Comparison of ENCODE assay signal across 8 cellular contexts in genomic region chr12:104958009-104958945, GRCh38. TPM values are rescaled to one million over a fixed set of nuclear protein-coding genes. Genes with fewer than 3 reads are reported as not detected.
DNase-seq lines count a peak whose midpoint lies in the region; ATAC-seq and TF ChIP-seq lines count a peak whose summit lies in the region.

TSS of gene SLC41A2 (minus strand) at chr12:104958290. CDS start at chr12:104928527, 29,763 bp downstream.

- peaks cover 6% of the 10 kb centered on the region; the same call in 1 of the 2 replicates for H3K79me2 ChIP-seq in PC-9 (ENCODE audit: low read depth)

- H3K9me3 ChIP-seq in PC-9 (ENCODE audit: insufficient read depth, low read depth): no peaks in the 10 kb centered on the region
- no peaks in the 10 kb centered on the region for H3K9me3 ChIP-seq in naive thymus-derived CD4-positive, alpha-beta T cell (ENCODE audit: control insufficient read depth in 2 of 3, low read length in 3 of 3)

- H3K9me3 Mint-ChIP-seq in activated T-cell treated with anti-CD3 and anti-CD28 coated beads, Interleukin-2, amount 50 U/mL, for 72 hours: no peaks in the 10 kb centered on the region
- no peaks in the 10 kb centered on the region for H3K9me3 Mint-ChIP-seq in naive thymus-derived CD4-positive, alpha-beta T cell
- H3K9me3 Mint-ChIP-seq in stimulated activated memory B cell treated with anti-CD40 and anti-IgM and Interleukin-4, amounts not matched to agents 10 μg/mL and 1 μg/mL and 100 μg/mL, for 72 hours: no peaks in the 10 kb centered on the region

- TSS peak; percentile 87 for BruUV-seq in PC-9 (replicated peaks; lab: Mats Ljungman, UMichigan)

- peaks cover 31% of the 10 kb centered on the region for H3K4me1 ChIP-seq in PC-9 (replicated peaks; ENCODE audit: insufficient read depth)
- peaks cover 6 to 9% of the 10 kb centered on the region in 2 donors for H3K4me1 ChIP-seq in naive thymus-derived CD4-positive, alpha-beta T cell (ENCODE audit: control insufficient read depth in 2 of 2, insufficient read depth in 2 of 2, low read length in 2 of 2)

- peak within 1 kb of the TSS; percentile 91 for H2AFZ ChIP-seq in PC-9

- peaks cover 29% of the 10 kb centered on the region for H3K4me1 Mint-ChIP-seq in activated T-cell treated with anti-CD3 and anti-CD28 coated beads, Interleukin-2, amount 50 U/mL, for 72 hours (ENCODE audit: low read depth)
- peaks cover 8 to 29% (median 26%) of the 10 kb centered on the region in 7 donors for H3K4me1 Mint-ChIP-seq in naive thymus-derived CD4-positive, alpha-beta T cell
- peaks cover 27% of the 10 kb centered on the region for H3K4me1 Mint-ChIP-seq in stimulated activated memory B cell treated with anti-CD40 and anti-IgM and Interleukin-4, amounts not matched to agents 10 μg/mL and 1 μg/mL and 100 μg/mL, for 72 hours

- no peaks in the 10 kb centered on the region for H4K20me1 ChIP-seq in PC-9 (ENCODE audit: insufficient read depth)

- peaks cover 16% of the 10 kb centered on the region; the same call in 1 of the 2 replicates for H3F3A ChIP-seq in PC-9 (ENCODE audit: insufficient read depth, low read depth)

- H3K4me2 ChIP-seq in PC-9: peak within 1 kb of the TSS; percentile 75

- peak within 1 kb of the TSS; percentile 90 to 93 for H3K4me3 Mint-ChIP-seq in activated T-cell treated with anti-CD3 and anti-CD28 coated beads, Interleukin-2, amount 50 U/mL, for 72 hours
- peak within 1 kb of the TSS; percentile 91 to 98 (median 96) for H3K4me3 Mint-ChIP-seq in naive thymus-derived CD4-positive, alpha-beta T cell
- H3K4me3 Mint-ChIP-seq in stimulated activated memory B cell treated with anti-CD40 and anti-IgM and Interleukin-4, amounts not matched to agents 10 μg/mL and 1 μg/mL and 100 μg/mL, for 72 hours: peak within 1 kb of the TSS; percentile 96

- H3K27me3 Mint-ChIP-seq in activated T-cell treated with anti-CD3 and anti-CD28 coated beads, Interleukin-2, amount 50 U/mL, for 72 hours (ENCODE audit: low read depth): peaks cover 43% of the 10 kb centered on the region
- peaks cover 5 to 49% (median 7%) of the 10 kb centered on the region in 5 donors for H3K27me3 Mint-ChIP-seq in naive thymus-derived CD4-positive, alpha-beta T cell
- no peaks in the 10 kb centered on the region for H3K27me3 Mint-ChIP-seq in stimulated activated memory B cell treated with anti-CD40 and anti-IgM and Interleukin-4, amounts not matched to agents 10 μg/mL and 1 μg/mL and 100 μg/mL, for 72 hours

- no peaks in the 10 kb centered on the region for H3K27me3 ChIP-seq in PC-9 (ENCODE audit: insufficient read depth, low read depth)
- peaks cover 0 to 3% of the 10 kb centered on the region in 2 donors for H3K27me3 ChIP-seq in naive thymus-derived CD4-positive, alpha-beta T cell (ENCODE audit: control insufficient read depth in 2 of 2, insufficient read depth in 2 of 2, low read length in 2 of 2)

- H3K36me3 ChIP-seq in PC-9 (ENCODE audit: low read depth): no peaks in the 10 kb centered on the region
- H3K36me3 ChIP-seq in naive thymus-derived CD4-positive, alpha-beta T cell (ENCODE audit: control insufficient read depth in 2 of 3, insufficient read depth in 3 of 3, low read length in 3 of 3): no peaks in the 10 kb centered on the region

- peaks cover 0 to 4% of the 10 kb centered on the region in 2 donors for H3K36me3 Mint-ChIP-seq in activated T-cell treated with anti-CD3 and anti-CD28 coated beads, Interleukin-2, amount 50 U/mL, for 72 hours (ENCODE audit: insufficient read depth in 2 of 2)
- H3K36me3 Mint-ChIP-seq in naive thymus-derived CD4-positive, alpha-beta T cell: no peaks in the 10 kb centered on the region
- H3K36me3 Mint-ChIP-seq in stimulated activated memory B cell treated with anti-CD40 and anti-IgM and Interleukin-4, amounts not matched to agents 10 μg/mL and 1 μg/mL and 100 μg/mL, for 72 hours: no peaks in the 10 kb centered on the region

- peak; percentile 70 for ATAC-seq in GM19467 (IDR thresholded peaks at IDR 0.05; ENCODE audit: unreplicated experiment)
- ATAC-seq in activated T-cell treated with anti-CD3 and anti-CD28 coated beads, Interleukin-2, amount 50 U/mL, for 72 hours (replicated peaks in 1 of 2): peak; percentile 82 to 88
- peak; percentile 93 for ATAC-seq in naive thymus-derived CD4-positive, alpha-beta T cell
- peak; percentile 94 for ATAC-seq in stimulated activated memory B cell treated with anti-CD40 and anti-IgM and Interleukin-4, amounts not matched to agents 10 μg/mL and 1 μg/mL and 100 μg/mL, for 72 hours

- peak within 1 kb of the TSS; percentile 80 for H3K4me3 ChIP-seq in PC-9
- peak within 1 kb of the TSS; percentile 77 for H3K4me3 ChIP-seq in naive thymus-derived CD4-positive, alpha-beta T cell (ENCODE audit: low read length)

- H3K27ac ChIP-seq in PC-9: peak within 1 kb of the TSS; percentile 51
- peak within 1 kb of the TSS; percentile 59 for H3K27ac ChIP-seq in naive thymus-derived CD4-positive, alpha-beta T cell (ENCODE audit: low read depth, low read length)

- peak within 1 kb of the TSS; percentile 88 for H3K27ac Mint-ChIP-seq in activated T-cell treated with anti-CD3 and anti-CD28 coated beads, Interleukin-2, amount 50 U/mL, for 72 hours
- peak within 1 kb of the TSS; percentile 65 to 93 (median 89) for H3K27ac Mint-ChIP-seq in naive thymus-derived CD4-positive, alpha-beta T cell
- peak within 1 kb of the TSS; percentile 97 for H3K27ac Mint-ChIP-seq in stimulated activated memory B cell treated with anti-CD40 and anti-IgM and Interleukin-4, amounts not matched to agents 10 μg/mL and 1 μg/mL and 100 μg/mL, for 72 hours

- intact Hi-C loops in PC-9 (cut with micrococcal nuclease; ENCODE audit: unreplicated experiment): loop anchor here (5.0 to 10.0 kb wide), 4 partner anchors 94 to 603 kb away; no protein-coding TSS in a partner anchor
- intact Hi-C loops in naive thymus-derived CD4-positive, alpha-beta T cell (cut with micrococcal nuclease): loop anchor here (1.0 to 5.0 kb wide), 19 partner anchors 28 to 741 kb away; partner anchors contain the start of genes APPL2 (in 2 of the 2), NOPCHAP1 (in 2 of the 2), TXNRD1 (in 2 of the 2) and CHST11 (in 1 of the 2)

- POLR2A ChIA-PET in PC-9 (lab: Charles Lee; ENCODE audit: unreplicated experiment): interaction anchor here (0.5 to 0.7 kb wide), 2 partner anchors 80 to 620 kb away, joined by 3 to 7 read pairs; no protein-coding TSS in a partner anchor
- POLR2A ChIA-PET in naive thymus-derived CD4-positive, alpha-beta T cell (lab: Charles Lee): interaction anchor here (0.6 kb wide), 1 partner anchor 38 kb away, joined by 3 read pairs; no protein-coding TSS in a partner anchor

- H3K9me2 ChIP-seq in PC-9 (ENCODE audit: insufficient read depth): no peaks in the 10 kb centered on the region

- TF ChIP-seq CTCF in PC-9 (conservative IDR thresholded peaks at IDR 0.05): peak; percentile 34; the same call in 1 of the 2 replicates

- CTCF ChIA-PET in PC-9 (lab: Charles Lee): no interaction called here
- CTCF ChIA-PET in naive thymus-derived CD4-positive, alpha-beta T cell (lab: Charles Lee): interaction anchor here (0.6 to 1.7 kb wide), 6 partner anchors 9 to 576 kb away, joined by 3 to 5 read pairs (median 3); no protein-coding TSS in a partner anchor

- peak; percentile 93 for DNase-seq in DMS 273 (lab: John Stamatoyannopoulos, UW; ENCODE audit: unreplicated experiment)
- peak; percentile 80 for DNase-seq in HPDE6-E6E7 (ENCODE audit: extremely low spot score)
- DNase-seq in PC-9: peak; percentile 85 to 90
- DNase-seq in activated T-cell treated with anti-CD3 and anti-CD28 coated beads, Interleukin-2, amount 50 U/mL, for 72 hours: peak; percentile 89 to 90
- peak; percentile 67 for DNase-seq in fibroblast of gingiva (ENCODE audit: low read depth)
- peak; percentile 55 to 87 (median 74) for DNase-seq in naive thymus-derived CD4-positive, alpha-beta T cell

RNA-seq across cellular contexts. Expression of gene SLC41A2, which starts in this region (rescaled TPM):
- total RNA-seq in PC-9 (2021): 12.7 and 14.8 TPM in 2 replicates
- 10 to 100 TPM; 15.7 to 22.3 TPM for total RNA-seq in activated T-cell treated with anti-CD3 and anti-CD28 coated beads, Interleukin-2, amount 50 U/mL, for 72 hours
- 10 to 100 TPM in 1 of 5 experiments, 1 to 10 TPM in 4; 2.0 to 12.7 (median 2.6) TPM for total RNA-seq in naive thymus-derived CD4-positive, alpha-beta T cell
- under 1 TPM; 0.08 to 0.12 TPM for polyA plus RNA-seq in naive thymus-derived CD4-positive, alpha-beta T cell

Comparison
In these comparisons a context has a peak if more than half of its experiments do, and no peak if none do; other contexts are left out.
1. Peak in every context shown above with its lines: DNase-seq, ATAC-seq, H3K4me3 ChIP-seq and H3K27ac ChIP-seq.